Comparison of ENCODE assay signal across 1 cellular context in the genomic region with DNA sequence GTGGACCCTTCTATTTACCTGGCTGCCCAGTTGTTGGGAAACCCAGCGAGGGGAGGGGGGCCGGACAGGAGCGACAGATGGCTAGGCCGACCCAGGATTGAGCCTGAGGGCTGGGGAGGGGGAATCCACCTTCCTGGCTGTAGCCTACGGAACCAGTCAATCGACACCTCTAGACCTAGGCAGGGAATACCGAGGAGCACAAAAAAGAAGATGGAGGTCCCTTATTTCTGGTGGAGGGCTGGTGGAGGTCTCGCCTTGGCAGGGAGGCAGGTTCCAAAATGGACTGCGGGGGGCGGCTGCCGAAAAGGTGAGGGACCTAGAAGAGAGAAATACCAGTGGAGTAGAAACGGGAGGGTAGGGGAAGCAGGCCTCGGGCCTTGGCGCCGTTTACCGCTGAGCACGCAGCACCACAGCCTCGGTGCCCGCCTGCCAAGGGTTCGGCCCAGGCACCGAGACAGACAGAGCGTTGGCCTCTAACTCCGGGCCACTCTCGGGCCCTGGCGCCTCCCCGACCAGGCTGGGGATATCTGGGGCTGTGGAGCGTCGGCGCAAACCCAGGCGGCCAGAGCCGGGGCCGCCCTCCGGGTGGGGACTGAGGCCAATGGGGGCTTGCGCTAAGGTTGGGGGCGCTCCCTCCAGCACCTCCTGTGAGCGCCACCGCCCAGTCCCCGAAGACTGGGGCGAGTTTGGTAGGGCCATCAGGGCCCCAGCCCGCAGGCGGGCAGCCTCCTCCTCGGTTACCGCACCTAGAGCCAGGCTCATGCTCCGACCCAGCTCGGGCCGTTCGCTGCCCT.
TF ChIP-seq lines count a peak whose summit lies in the region.

No MANE protein-coding gene starts in this region.

TF ChIP-seq in A549, 52 proteins besides CTCF, POLR2A, EP300 and RAD21:
- TF ChIP-seq, protein P1, sequence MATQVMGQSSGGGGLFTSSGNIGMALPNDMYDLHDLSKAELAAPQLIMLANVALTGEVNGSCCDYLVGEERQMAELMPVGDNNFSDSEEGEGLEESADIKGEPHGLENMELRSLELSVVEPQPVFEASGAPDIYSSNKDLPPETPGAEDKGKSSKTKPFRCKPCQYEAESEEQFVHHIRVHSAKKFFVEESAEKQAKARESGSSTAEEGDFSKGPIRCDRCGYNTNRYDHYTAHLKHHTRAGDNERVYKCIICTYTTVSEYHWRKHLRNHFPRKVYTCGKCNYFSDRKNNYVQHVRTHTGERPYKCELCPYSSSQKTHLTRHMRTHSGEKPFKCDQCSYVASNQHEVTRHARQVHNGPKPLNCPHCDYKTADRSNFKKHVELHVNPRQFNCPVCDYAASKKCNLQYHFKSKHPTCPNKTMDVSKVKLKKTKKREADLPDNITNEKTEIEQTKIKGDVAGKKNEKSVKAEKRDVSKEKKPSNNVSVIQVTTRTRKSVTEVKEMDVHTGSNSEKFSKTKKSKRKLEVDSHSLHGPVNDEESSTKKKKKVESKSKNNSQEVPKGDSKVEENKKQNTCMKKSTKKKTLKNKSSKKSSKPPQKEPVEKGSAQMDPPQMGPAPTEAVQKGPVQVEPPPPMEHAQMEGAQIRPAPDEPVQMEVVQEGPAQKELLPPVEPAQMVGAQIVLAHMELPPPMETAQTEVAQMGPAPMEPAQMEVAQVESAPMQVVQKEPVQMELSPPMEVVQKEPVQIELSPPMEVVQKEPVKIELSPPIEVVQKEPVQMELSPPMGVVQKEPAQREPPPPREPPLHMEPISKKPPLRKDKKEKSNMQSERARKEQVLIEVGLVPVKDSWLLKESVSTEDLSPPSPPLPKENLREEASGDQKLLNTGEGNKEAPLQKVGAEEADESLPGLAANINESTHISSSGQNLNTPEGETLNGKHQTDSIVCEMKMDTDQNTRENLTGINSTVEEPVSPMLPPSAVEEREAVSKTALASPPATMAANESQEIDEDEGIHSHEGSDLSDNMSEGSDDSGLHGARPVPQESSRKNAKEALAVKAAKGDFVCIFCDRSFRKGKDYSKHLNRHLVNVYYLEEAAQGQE (IDR thresholded peaks at IDR 0.05), result no peak
- TF ChIP-seq RNF2 (IDR thresholded peaks at IDR 0.05; ENCODE audit: borderline replicate concordance, low read depth) (no peak), RFX5 (IDR thresholded peaks at IDR 0.05) (no peak), MAFK (IDR thresholded peaks at IDR 0.05; ENCODE audit: partially characterized antibody) (no peak), NFE2L2 (conservative IDR thresholded peaks at IDR 0.05; ENCODE audit: low read length) (no peak), HOXA7 (CRISPR knock-in tag; IDR thresholded peaks at IDR 0.05) (no peak), HOXB13 (CRISPR knock-in tag; IDR thresholded peaks at IDR 0.05; ENCODE audit: low read depth) (no peak), MAZ (IDR thresholded peaks at IDR 0.05; ENCODE audit: borderline replicate concordance, low read depth, low read length) (no peak), NR3C1 (IDR thresholded peaks at IDR 0.05) (no peak), EHF (CRISPR knock-in tag; IDR thresholded peaks at IDR 0.05) (no peak), JUN (IDR thresholded peaks at IDR 0.05) (no peak), POLR2AphosphoS2 (conservative IDR thresholded peaks at IDR 0.05; ENCODE audit: low read length) (no peak)
- TF ChIP-seq, protein P2, sequence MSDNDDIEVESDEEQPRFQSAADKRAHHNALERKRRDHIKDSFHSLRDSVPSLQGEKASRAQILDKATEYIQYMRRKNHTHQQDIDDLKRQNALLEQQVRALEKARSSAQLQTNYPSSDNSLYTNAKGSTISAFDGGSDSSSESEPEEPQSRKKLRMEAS (IDR thresholded peaks at IDR 0.05), result no peak
- TF ChIP-seq, protein P3, sequence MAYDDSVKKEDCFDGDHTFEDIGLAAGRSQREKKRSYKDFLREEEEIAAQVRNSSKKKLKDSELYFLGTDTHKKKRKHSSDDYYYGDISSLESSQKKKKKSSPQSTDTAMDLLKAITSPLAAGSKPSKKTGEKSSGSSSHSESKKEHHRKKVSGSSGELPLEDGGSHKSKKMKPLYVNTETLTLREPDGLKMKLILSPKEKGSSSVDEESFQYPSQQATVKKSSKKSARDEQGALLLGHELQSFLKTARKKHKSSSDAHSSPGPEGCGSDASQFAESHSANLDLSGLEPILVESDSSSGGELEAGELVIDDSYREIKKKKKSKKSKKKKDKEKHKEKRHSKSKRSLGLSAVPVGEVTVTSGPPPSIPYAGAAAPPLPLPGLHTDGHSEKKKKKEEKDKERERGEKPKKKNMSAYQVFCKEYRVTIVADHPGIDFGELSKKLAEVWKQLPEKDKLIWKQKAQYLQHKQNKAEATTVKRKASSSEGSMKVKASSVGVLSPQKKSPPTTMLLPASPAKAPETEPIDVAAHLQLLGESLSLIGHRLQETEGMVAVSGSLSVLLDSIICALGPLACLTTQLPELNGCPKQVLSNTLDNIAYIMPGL (CRISPR knock-in tag; IDR thresholded peaks at IDR 0.05; ENCODE audit: borderline replicate concordance), result no peak
- TF ChIP-seq, protein P4, sequence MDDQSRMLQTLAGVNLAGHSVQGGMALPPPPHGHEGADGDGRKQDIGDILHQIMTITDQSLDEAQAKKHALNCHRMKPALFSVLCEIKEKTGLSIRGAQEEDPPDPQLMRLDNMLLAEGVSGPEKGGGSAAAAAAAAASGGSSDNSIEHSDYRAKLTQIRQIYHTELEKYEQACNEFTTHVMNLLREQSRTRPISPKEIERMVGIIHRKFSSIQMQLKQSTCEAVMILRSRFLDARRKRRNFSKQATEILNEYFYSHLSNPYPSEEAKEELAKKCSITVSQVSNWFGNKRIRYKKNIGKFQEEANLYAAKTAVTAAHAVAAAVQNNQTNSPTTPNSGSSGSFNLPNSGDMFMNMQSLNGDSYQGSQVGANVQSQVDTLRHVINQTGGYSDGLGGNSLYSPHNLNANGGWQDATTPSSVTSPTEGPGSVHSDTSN (IDR thresholded peaks at IDR 0.05), result no peak
TF ChIP-seq in A549: peak in this region for 0.
